22 cellular contexts compared by ENCODE assay signal in genomic region chr11:105189586-105189985, GRCh38. TPM values are rescaled to one million over a fixed set of nuclear protein-coding genes. Genes with fewer than 3 reads are reported as not detected.
DNase-seq lines count a peak whose midpoint lies in the region; ATAC-seq and TF ChIP-seq lines count a peak whose summit lies in the region.
"Had no signal": no experiment of that assay in that cellular context is flagged by ENCODE, and none has a peak within 500 bp of the region (broad histone marks: within the 10 kb centered on the region; RNA-seq: fewer than 3 reads in every experiment).

No MANE protein-coding gene starts in this region.

- H3K27me3 ChIP-seq in A673 (replicated peaks; ENCODE audit: insufficient read depth, low read depth, low read length, poor library complexity) (no peaks in the 10 kb centered on the region), HL-60 (ENCODE audit: insufficient read depth, poor library complexity, severe bottlenecking) (no peaks in the 10 kb centered on the region)
- H3K27me3 ChIP-seq: body of pancreas had no signal

- H3K4me3 ChIP-seq in A673 (ENCODE audit: low read depth, low read length, poor library complexity, severe bottlenecking) (no peak overlapping the region), HL-60 (replicated peaks; ENCODE audit: insufficient read depth, low read length) (no peak overlapping the region), fibroblast of villous mesenchyme (ENCODE audit: low read depth, low read length) (no peak overlapping the region)
- H3K4me3 ChIP-seq: A549, body of pancreas, prostate gland had no signal

- H3K9me3 ChIP-seq in A673 (ENCODE audit: low read depth, low read length, poor library complexity, severe bottlenecking), result no peaks in the 10 kb centered on the region
- H3K9me3 ChIP-seq: A549, body of pancreas, prostate gland had no signal

- intact Hi-C loops in A673 (cut with micrococcal nuclease; ENCODE audit: unreplicated experiment), result no loop called here

- CTCF ChIA-PET in A673 (lab: Charles Lee), result no interaction called here

- DNase-seq in A673 (ENCODE audit: low spot score) (peak; percentile 41), HL-60 (ENCODE audit: low read depth in 1 of 2, low spot score in 1 of 2) (peak; percentile 56 to 68), SKM-1 treated with dmso at 0.1 percent for 144 hours (lab: John Stamatoyannopoulos, UW; ENCODE audit: unreplicated experiment) (peak; percentile 4), fibroblast of villous mesenchyme (ENCODE audit: low read depth) (peak; percentile 56), KG1 (lab: John Stamatoyannopoulos, UW) (no peak)
- DNase-seq: activated CD4-positive, alpha-beta T cell treated with anti-CD3 and anti-CD28 coated beads for 1 hour; activated naive CD8-positive, alpha-beta T cell treated with anti-CD3 and anti-CD28 coated beads for 36 hours; CD4-positive, alpha-beta T cell; NCI-H1436 treated with DMSO at 0.1 percent for 48 hours; small intestine; stimulated activated CD4-positive, alpha-beta T cell treated with anti-CD3 and anti-CD28 coated beads, Interleukin-4, amount 100 ng/mL, for 4 hours had no signal

- H3K27ac ChIP-seq in A673 (ENCODE audit: low read depth, low read length, poor library complexity, severe bottlenecking), result no peak overlapping the region
- H3K27ac ChIP-seq in HL-60 (replicated peaks), result no peak overlapping the region; the same call in 1 of the 2 replicates
- H3K27ac ChIP-seq: A549, body of pancreas, prostate gland had no signal

- no peak for TF ChIP-seq CTCF in A673 (conservative IDR thresholded peaks at IDR 0.05; ENCODE audit: low read depth, low read length)
- TF ChIP-seq CTCF in HL-60 (IDR thresholded peaks at IDR 0.05; ENCODE audit: insufficient read depth, low read length), result no peak
- no peak for TF ChIP-seq CTCF in fibroblast of villous mesenchyme (IDR thresholded peaks at IDR 0.05; ENCODE audit: insufficient read depth, low read depth, low read length)

- no peak for ATAC-seq in HG03457 (IDR thresholded peaks at IDR 0.05; ENCODE audit: unreplicated experiment)
- no peak for ATAC-seq in HG03135 (IDR thresholded peaks at IDR 0.05; ENCODE audit: unreplicated experiment)
- no peak for ATAC-seq in HG03565 (IDR thresholded peaks at IDR 0.05; ENCODE audit: unreplicated experiment)
- ATAC-seq: A549, body of pancreas, left lobe of liver had no signal

- no peaks in the 10 kb centered on the region for H3K4me1 ChIP-seq in A673 (ENCODE audit: insufficient read depth, low read length, poor library complexity, severe bottlenecking)
- H3K4me1 ChIP-seq: A549, body of pancreas, prostate gland had no signal

- BruUV-seq in A673 (replicated peaks; lab: Mats Ljungman, UMichigan), result no TSS peak

- H3K36me3 ChIP-seq in A673 (ENCODE audit: insufficient read depth, low read length, poor library complexity, severe bottlenecking), result no peaks in the 10 kb centered on the region
- H3K36me3 ChIP-seq: prostate gland had no signal

- POLR2A ChIA-PET in A673 (lab: Charles Lee; ENCODE audit: low non-redundant PET), result no interaction called here

RNA-seq across cellular contexts. Expression of gene CARD18, which starts 50.0 kb away (rescaled TPM):
- not detected in 2 replicates for total RNA-seq in A673 (2021)
- under 0.01 and 2.9 TPM in 2 replicates for total RNA-seq in fibroblast of villous mesenchyme
- total RNA-seq: activated naive CD8-positive, alpha-beta T cell treated with anti-CD3 and anti-CD28 coated beads for 36 hours; body of pancreas; CD4-positive, alpha-beta T cell; endothelial cell of umbilical vein; left lobe of liver; mononuclear cell; neural crest cell; prostate gland; urinary bladder had no signal
